8 cellular contexts compared by ENCODE assay signal in genomic region chr17:83099570-83100181, GRCh38. TPM values are rescaled to one million over a fixed set of nuclear protein-coding genes. Genes with fewer than 3 reads are reported as not detected.
DNase-seq lines count a peak whose midpoint lies in the region; ATAC-seq and TF ChIP-seq lines count a peak whose summit lies in the region.

No MANE protein-coding gene starts in this region.

- H4K20me1 ChIP-seq in MM.1S (ENCODE audit: insufficient read depth, low read length): no peaks in the 10 kb centered on the region

- H3K4me3 Mint-ChIP-seq in osteocyte (ENCODE audit: unreplicated experiment): peak overlapping the region; percentile 47

- peak overlapping the region; percentile 85 for H3K27ac Mint-ChIP-seq in osteocyte (ENCODE audit: unreplicated experiment)

- no peaks in the 10 kb centered on the region for H3K27me3 Mint-ChIP-seq in osteocyte (ENCODE audit: unreplicated experiment)

- H3F3A ChIP-seq in MM.1S (ENCODE audit: insufficient read depth, low read length): no peaks in the 10 kb centered on the region

- no peaks in the 10 kb centered on the region for H3K9me3 Mint-ChIP-seq in osteocyte (ENCODE audit: unreplicated experiment)

- POLR2A ChIA-PET in BJ (lab: Charles Lee): no interaction called here

- H3K4me3 ChIP-seq in BJ (ENCODE audit: low read depth, low read length) (peak overlapping the region; percentile 10; the same call in 1 of the 2 replicates), MM.1S (ENCODE audit: low read length) (no peak overlapping the region), WERI-Rb-1 (ENCODE audit: low read depth, low read length) (no peak overlapping the region)

- H3K27me3 ChIP-seq in BJ (ENCODE audit: control insufficient read depth, insufficient read depth, low read length) (no peaks in the 10 kb centered on the region), MM.1S (replicated peaks; ENCODE audit: insufficient read depth, low read length) (peaks cover 59% of the 10 kb centered on the region), WERI-Rb-1 (ENCODE audit: insufficient read depth, low read depth, severe bottlenecking) (no peaks in the 10 kb centered on the region)

- H3K4me2 ChIP-seq in MM.1S (ENCODE audit: low read depth, low read length): peak overlapping the region; percentile 50; the same call in 1 of the 2 replicates

- H3K79me2 ChIP-seq in MM.1S (ENCODE audit: low read length): no peaks in the 10 kb centered on the region

- in situ Hi-C loops in G401 (cut with HindIII; ENCODE audit: low sequenced_read_pairs): no loop called here

- peaks cover 16% of the 10 kb centered on the region for H3K4me1 ChIP-seq in MM.1S (ENCODE audit: low read length)

- peaks cover 12% of the 10 kb centered on the region for H3K36me3 Mint-ChIP-seq in osteocyte (ENCODE audit: unreplicated experiment)

- peaks cover 59% of the 10 kb centered on the region for H3K4me1 Mint-ChIP-seq in osteocyte (ENCODE audit: unreplicated experiment)

- no peak overlapping the region for H3K9ac ChIP-seq in MM.1S (ENCODE audit: low read length)

- no peaks in the 10 kb centered on the region for H3K9me2 ChIP-seq in MM.1S (replicated peaks; ENCODE audit: insufficient read depth, low read length)

- H3K36me3 ChIP-seq in BJ (ENCODE audit: control insufficient read depth, insufficient read depth, low read length): peaks cover 22% of the 10 kb centered on the region
- no peaks in the 10 kb centered on the region for H3K36me3 ChIP-seq in MM.1S (replicated peaks; ENCODE audit: insufficient read depth, low read length)
- H3K36me3 ChIP-seq in WERI-Rb-1: no peaks in the 10 kb centered on the region

- H3K27ac ChIP-seq in MM.1S (ENCODE audit: low read length) (no peak overlapping the region; the same call in 1 of the 2 replicates), WERI-Rb-1 (no peak overlapping the region)

- CTCF ChIA-PET in BJ (lab: Yijun Ruan, JAX): no interaction called here

- TF ChIP-seq CTCF in BJ (IDR thresholded peaks at IDR 0.05; ENCODE audit: insufficient read depth, low read depth, low read length) (0 out of 2 replicates have a peak, but pooled peaks have one; percentile 10), MM.1S (IDR thresholded peaks at IDR 0.05; ENCODE audit: low read length) (no peak), osteocyte (IDR thresholded peaks at IDR 0.05) (peak; percentile 29), WERI-Rb-1 (IDR thresholded peaks at IDR 0.05; ENCODE audit: low read depth, low read length) (no peak)

- ATAC-seq in esophagus mucosa (peak; percentile 7), HG02973 (IDR thresholded peaks at IDR 0.05; ENCODE audit: unreplicated experiment) (no peak)

- H3K9me3 ChIP-seq in MM.1S (replicated peaks; ENCODE audit: insufficient read depth, low read length): no peaks in the 10 kb centered on the region
- peaks cover 4% of the 10 kb centered on the region for H3K9me3 ChIP-seq in WERI-Rb-1 (ENCODE audit: severe bottlenecking)

- no peak overlapping the region for H2AFZ ChIP-seq in MM.1S (ENCODE audit: low read length)

- DNase-seq in BJ (ENCODE audit: low read depth) (no peak), MM.1S (no peak), osteocyte (ENCODE audit: extremely low spot score, unreplicated experiment) (no peak), WERI-Rb-1 (no peak), G401 (ENCODE audit: low spot score) (no peak), NCI-H2227 treated with DMSO at 0.1 percent for 48 hours (lab: John Stamatoyannopoulos, UW) (no peak)

RNA-seq across cellular contexts. Expression of gene METRNL, which starts 20.3 kb away (rescaled TPM):
- 31.2 and 63.2 TPM in 2 replicates for polyA plus RNA-seq in BJ (2011; rRNA removed)
- 24.7 and 26.0 TPM in 2 replicates for polyA minus RNA-seq in BJ (2011; rRNA and poly(A)+ RNA removed)
- total RNA-seq in esophagus mucosa: 152 TPM
- total RNA-seq in osteocyte: 214 and 217 TPM in 2 replicates
- 27.8 and 31.9 TPM in 2 replicates for total RNA-seq in G401 (2014; rRNA removed; shearing (Covaris generic))

Comparison
In these comparisons a context has a peak if more than half of its experiments do, and no peak if none do; other contexts are left out.
1. CTCF ChIP-seq: peak in BJ (single experiment) and osteocyte (single experiment); none in MM.1S (single experiment) and WERI-Rb-1 (single experiment).